Comparison of ENCODE assay signal across 8 cellular contexts in genomic region chr22:37199839-37200161, GRCh38.
DNase-seq lines count a peak whose midpoint lies in the region; ATAC-seq and TF ChIP-seq lines count a peak whose summit lies in the region.

No MANE protein-coding gene starts in this region.

- peak; percentile 7 for ATAC-seq in stimulated activated naive CD8-positive, alpha-beta T cell treated with anti-CD3 and anti-CD28 coated beads, Interleukin-15, amount 100 ng/mL, for 72 hours
- ATAC-seq in GM18517 (IDR thresholded peaks at IDR 0.05; ENCODE audit: unreplicated experiment): no peak

- peaks cover 90% of the 10 kb centered on the region for H3K4me1 Mint-ChIP-seq in stimulated activated naive CD8-positive, alpha-beta T cell treated with anti-CD3 and anti-CD28 coated beads, Interleukin-15, amount 100 ng/mL, for 72 hours

- POLR2A ChIA-PET in RWPE1 (lab: Yijun Ruan, JAX; ENCODE audit: low non-redundant PET): no interaction called here

- H3K27ac ChIP-seq in RWPE1: peak overlapping the region; percentile 98

- no peaks in the 10 kb centered on the region for H3K27me3 Mint-ChIP-seq in stimulated activated naive CD8-positive, alpha-beta T cell treated with anti-CD3 and anti-CD28 coated beads, Interleukin-15, amount 100 ng/mL, for 72 hours

- H3K4me3 Mint-ChIP-seq in stimulated activated naive CD8-positive, alpha-beta T cell treated with anti-CD3 and anti-CD28 coated beads, Interleukin-15, amount 100 ng/mL, for 72 hours: peak overlapping the region; percentile 45 to 85

- CTCF ChIA-PET in RWPE1 (lab: Yijun Ruan, JAX): interaction anchor here (0.6 to 1.3 kb wide), 6 partner anchors 11 to 262 kb away, joined by 3 to 5 read pairs (median 4); no protein-coding TSS in a partner anchor

- DNase-seq in NCI-H748 (lab: John Stamatoyannopoulos, UW; ENCODE audit: unreplicated experiment): peak; percentile 68
- no peak for DNase-seq in NCI-H748 treated with DMSO at 0.1 percent for 48 hours (lab: John Stamatoyannopoulos, UW)
- no peak for DNase-seq in RWPE1 (ENCODE audit: low spot score)
- no peak for DNase-seq in fibroblast of mammary gland (ENCODE audit: low read depth)
- no peak for DNase-seq in stimulated activated naive CD8-positive, alpha-beta T cell treated with anti-CD3 and anti-CD28 coated beads, Interleukin-15, amount 100 ng/mL, for 72 hours
- no peak for DNase-seq in NAMALWA (ENCODE audit: low spot score)
- no peak for DNase-seq in epidermal melanocyte (ENCODE audit: insufficient read length, low spot score)

- peak overlapping the region; percentile 14 to 96 for H3K27ac Mint-ChIP-seq in stimulated activated naive CD8-positive, alpha-beta T cell treated with anti-CD3 and anti-CD28 coated beads, Interleukin-15, amount 100 ng/mL, for 72 hours

- H3K4me3 ChIP-seq in fibroblast of mammary gland (ENCODE audit: control insufficient read depth, low read depth, low read length): peak overlapping the region; percentile 31

- TF ChIP-seq CTCF in RWPE1 (conservative IDR thresholded peaks at IDR 0.05; ENCODE audit: low read depth) (peak; percentile 53; the same call in 1 of the 2 replicates), fibroblast of mammary gland (conservative IDR thresholded peaks at IDR 0.05; ENCODE audit: control insufficient read depth, insufficient read depth, low read depth, low read length) (no peak)

- no peaks in the 10 kb centered on the region for H3K9me3 Mint-ChIP-seq in stimulated activated naive CD8-positive, alpha-beta T cell treated with anti-CD3 and anti-CD28 coated beads, Interleukin-15, amount 100 ng/mL, for 72 hours
